In genomic region chr11:108101090-108101775, GRCh38 we compare ENCODE assay signal across 16 cellular contexts. TPM values are rescaled to one million over a fixed set of nuclear protein-coding genes. Genes with fewer than 3 reads are reported as not detected.
DNase-seq lines count a peak whose midpoint lies in the region; ATAC-seq and TF ChIP-seq lines count a peak whose summit lies in the region.
"Had no signal": no experiment of that assay in that cellular context is flagged by ENCODE, and none has a peak within 500 bp of the region (broad histone marks: within the 10 kb centered on the region; RNA-seq: fewer than 3 reads in every experiment).

No MANE protein-coding gene starts in this region.

- WGBS in heart right ventricle, 2 donors = 46 to 74% methylated on average over 1 of the region's 1 CpG

- H3K9me3 ChIP-seq in heart right ventricle (no peaks in the 10 kb centered on the region), neural cell (ENCODE audit: low read length) (no peaks in the 10 kb centered on the region)
- H3K9me3 ChIP-seq: BLaER1, HAP-1 had no signal

- H3F3A ChIP-seq in neural cell (ENCODE audit: insufficient read depth, low read length, poor library complexity, severe bottlenecking) = no peaks in the 10 kb centered on the region

- H3K27me3 ChIP-seq in heart right ventricle = no peaks in the 10 kb centered on the region
- H3K27me3 ChIP-seq in neural cell (ENCODE audit: insufficient read depth, low read depth, low read length) = no peaks in the 10 kb centered on the region
- H3K27me3 ChIP-seq: BLaER1 had no signal

- no peaks in the 10 kb centered on the region for H3K79me2 ChIP-seq in neural cell (replicated peaks; ENCODE audit: insufficient read depth, low read length)

- ATAC-seq in activated CD8-positive, alpha-beta T cell treated with anti-CD3 and anti-CD28 coated beads for 36 hours = no peak
- no peak for ATAC-seq in activated CD8-positive, alpha-beta T cell treated with anti-CD3 and anti-CD28 coated beads, Interleukin-2, amount 10 ng/mL, durations not matched to agents 7 days and 5 days
- peak in 5 of 8 donors; percentile 53 to 74 (median 73) for ATAC-seq in heart right ventricle
- no peak for ATAC-seq in HG02588 (IDR thresholded peaks at IDR 0.05; ENCODE audit: unreplicated experiment)
- ATAC-seq in T-cell (replicated peaks in 1 of 4) = no peak

- POLR2A ChIA-PET in activated CD8-positive, alpha-beta T cell treated with anti-CD3 and anti-CD28 coated beads for 36 hours (lab: Charles Lee) = no interaction called here
- POLR2A ChIA-PET in activated CD8-positive, alpha-beta T cell treated with anti-CD3 and anti-CD28 coated beads, Interleukin-2, amount 10 ng/mL, durations not matched to agents 7 days and 5 days (lab: Charles Lee) = no interaction called here
- POLR2A ChIA-PET in T-cell (lab: Charles Lee) = interaction anchor here in 1 of 2 donors (0.5 to 0.6 kb wide), 3 partner anchors 70 to 617 kb away, joined by 3 to 5 read pairs (median 4); no protein-coding TSS in a partner anchor

- H3K36me3 Mint-ChIP-seq in activated CD8-positive, alpha-beta T cell treated with anti-CD3 and anti-CD28 coated beads for 36 hours (ENCODE audit: low read depth) = peaks cover 16% of the 10 kb centered on the region
- peaks cover 26% of the 10 kb centered on the region for H3K36me3 Mint-ChIP-seq in activated CD8-positive, alpha-beta T cell treated with anti-CD3 and anti-CD28 coated beads, Interleukin-2, amount 10 ng/mL, durations not matched to agents 7 days and 5 days (ENCODE audit: low read depth)
- peaks cover 35% of the 10 kb centered on the region for H3K36me3 Mint-ChIP-seq in T-cell

- H3K36me3 ChIP-seq in heart right ventricle (peaks cover 0 to 100% (median 40%) of the 10 kb centered on the region in 9 donors), neural cell (ENCODE audit: insufficient read depth, low read length) (no peaks in the 10 kb centered on the region)

- H3K4me1 ChIP-seq in heart right ventricle = peaks cover 0 to 10% (median 0%) of the 10 kb centered on the region in 9 donors
- H3K4me1 ChIP-seq: BLaER1, HAP-1 had no signal

- H2AFZ ChIP-seq in neural cell (ENCODE audit: low read depth, low read length) = no peak overlapping the region

- no peaks in the 10 kb centered on the region for H4K20me1 ChIP-seq in neural cell (ENCODE audit: insufficient read depth)
- H4K20me1 ChIP-seq: BLaER1 had no signal

- CTCF ChIA-PET in activated CD8-positive, alpha-beta T cell treated with anti-CD3 and anti-CD28 coated beads for 36 hours (lab: Charles Lee) = no interaction called here
- CTCF ChIA-PET in activated CD8-positive, alpha-beta T cell treated with anti-CD3 and anti-CD28 coated beads, Interleukin-2, amount 10 ng/mL, durations not matched to agents 7 days and 5 days (lab: Charles Lee) = no interaction called here
- CTCF ChIA-PET in T-cell (lab: Charles Lee) = interaction anchor here in 1 of 2 donors (0.6 kb wide), 2 partner anchors 17 to 19 kb away, joined by 3 to 5 read pairs; no protein-coding TSS in a partner anchor

- no peak for TF ChIP-seq CTCF in activated CD8-positive, alpha-beta T cell treated with anti-CD3 and anti-CD28 coated beads for 36 hours (IDR thresholded peaks at IDR 0.05)
- TF ChIP-seq CTCF in heart right ventricle (IDR thresholded peaks at IDR 0.05) (no peak), neural cell (IDR thresholded peaks at IDR 0.05; ENCODE audit: poor library complexity, severe bottlenecking) (no peak)

- no peak for DNase-seq in activated CD8-positive, alpha-beta T cell treated with anti-CD3 and anti-CD28 coated beads for 36 hours
- DNase-seq in activated CD8-positive, alpha-beta T cell treated with anti-CD3 and anti-CD28 coated beads, Interleukin-2, amount 10 ng/mL, durations not matched to agents 7 days and 5 days = no peak
- DNase-seq in NCI-H69 (lab: John Stamatoyannopoulos, UW) = peak; percentile 38
- no peak for DNase-seq in heart right ventricle
- DNase-seq in T-cell = no peak
- no peak for DNase-seq in DMS79 (lab: John Stamatoyannopoulos, UW)
- DNase-seq: DND-41, NCI-H1105, NCI-H1694, NCI-H446 treated with DMSO at 0.1 percent for 48 hours, NCI-H748 treated with DMSO at 0.1 percent for 48 hours had no signal

- no peak overlapping the region for H3K4me3 Mint-ChIP-seq in activated CD8-positive, alpha-beta T cell treated with anti-CD3 and anti-CD28 coated beads for 36 hours
- no peak overlapping the region for H3K4me3 Mint-ChIP-seq in activated CD8-positive, alpha-beta T cell treated with anti-CD3 and anti-CD28 coated beads, Interleukin-2, amount 10 ng/mL, durations not matched to agents 7 days and 5 days
- no peak overlapping the region for H3K4me3 Mint-ChIP-seq in T-cell

- intact Hi-C loops in activated CD8-positive, alpha-beta T cell treated with anti-CD3 and anti-CD28 coated beads for 36 hours (cut with micrococcal nuclease) = no loop called here
- intact Hi-C loops in heart right ventricle (cut with DNase I) = no loop called here

- H3K9me2 ChIP-seq in neural cell (ENCODE audit: insufficient read depth, low read length) = no peaks in the 10 kb centered on the region

- no peaks in the 10 kb centered on the region for H3K4me1 Mint-ChIP-seq in activated CD8-positive, alpha-beta T cell treated with anti-CD3 and anti-CD28 coated beads for 36 hours (ENCODE audit: low read depth)
- no peaks in the 10 kb centered on the region for H3K4me1 Mint-ChIP-seq in activated CD8-positive, alpha-beta T cell treated with anti-CD3 and anti-CD28 coated beads, Interleukin-2, amount 10 ng/mL, durations not matched to agents 7 days and 5 days (ENCODE audit: low read depth)
- no peaks in the 10 kb centered on the region for H3K4me1 Mint-ChIP-seq in T-cell

- no peak overlapping the region for H3K4me2 ChIP-seq in neural cell (ENCODE audit: low read length)
- H3K4me2 ChIP-seq: BLaER1 had no signal

- TF ChIP-seq EP300 in neural cell (conservative IDR thresholded peaks at IDR 0.05; ENCODE audit: poor library complexity, severe bottlenecking) = no peak

- peak overlapping the region in 8 of 10 donors; percentile 6 to 75 (median 40) for H3K27ac ChIP-seq in heart right ventricle
- H3K27ac ChIP-seq in neural cell (ENCODE audit: low read length) = no peak overlapping the region
- H3K27ac ChIP-seq: BLaER1, RWPE1 had no signal

- H3K4me3 ChIP-seq in heart right ventricle (no peak overlapping the region), neural cell (ENCODE audit: low read length) (no peak overlapping the region)
- H3K4me3 ChIP-seq: BLaER1, HAP-1 had no signal

- no peak for TF ChIP-seq RAD21 in neural cell (conservative IDR thresholded peaks at IDR 0.05)

- H3K27me3 Mint-ChIP-seq in activated CD8-positive, alpha-beta T cell treated with anti-CD3 and anti-CD28 coated beads for 36 hours = no peaks in the 10 kb centered on the region
- no peaks in the 10 kb centered on the region for H3K27me3 Mint-ChIP-seq in activated CD8-positive, alpha-beta T cell treated with anti-CD3 and anti-CD28 coated beads, Interleukin-2, amount 10 ng/mL, durations not matched to agents 7 days and 5 days (ENCODE audit: low read depth)
- H3K27me3 Mint-ChIP-seq in T-cell = no peaks in the 10 kb centered on the region

- H3K9me3 Mint-ChIP-seq in activated CD8-positive, alpha-beta T cell treated with anti-CD3 and anti-CD28 coated beads for 36 hours = no peaks in the 10 kb centered on the region
- H3K9me3 Mint-ChIP-seq in activated CD8-positive, alpha-beta T cell treated with anti-CD3 and anti-CD28 coated beads, Interleukin-2, amount 10 ng/mL, durations not matched to agents 7 days and 5 days (ENCODE audit: insufficient read depth) = no peaks in the 10 kb centered on the region
- no peaks in the 10 kb centered on the region for H3K9me3 Mint-ChIP-seq in T-cell

- H3K27ac Mint-ChIP-seq in activated CD8-positive, alpha-beta T cell treated with anti-CD3 and anti-CD28 coated beads for 36 hours = peak overlapping the region; percentile 44
- H3K27ac Mint-ChIP-seq in activated CD8-positive, alpha-beta T cell treated with anti-CD3 and anti-CD28 coated beads, Interleukin-2, amount 10 ng/mL, durations not matched to agents 7 days and 5 days = no peak overlapping the region
- H3K27ac Mint-ChIP-seq in T-cell = peak overlapping the region in 1 of 2 donors; percentile 36

- H3K9ac ChIP-seq in neural cell (ENCODE audit: low read length) = no peak overlapping the region
- H3K9ac ChIP-seq: BLaER1 had no signal

TF ChIP-seq in neural cell, 6 proteins besides CTCF, POLR2A, EP300 and RAD21:
- TF ChIP-seq POLR2AphosphoS5 (IDR thresholded peaks at IDR 0.05) (peak; percentile 73), EZH2 (IDR thresholded peaks at IDR 0.05; ENCODE audit: borderline replicate concordance, insufficient read depth, low read length, poor library complexity, severe bottlenecking) (no peak), TAF1 (IDR thresholded peaks at IDR 0.05; ENCODE audit: low read depth) (no peak), MXI1 (conservative IDR thresholded peaks at IDR 0.05; ENCODE audit: poor library complexity, severe bottlenecking) (no peak)

RNA-seq across cellular contexts. Expression of gene ACAT1, which starts 20.1 kb away (rescaled TPM):
- total RNA-seq in activated CD8-positive, alpha-beta T cell treated with anti-CD3 and anti-CD28 coated beads for 36 hours = 10 to 100 TPM; 78.0 to 81.0 TPM
- 10 to 100 TPM; 55.8 to 63.9 TPM for total RNA-seq in activated CD8-positive, alpha-beta T cell treated with anti-CD3 and anti-CD28 coated beads, Interleukin-2, amount 10 ng/mL, durations not matched to agents 7 days and 5 days
- 100 to 1,000 TPM; 219 to 535 (median 412) TPM for total RNA-seq in heart right ventricle
- polyA plus RNA-seq in heart right ventricle = 100 to 1,000 TPM; 158 to 167 TPM
- 89.0 and 96.9 TPM in 2 replicates for polyA plus RNA-seq in neural cell
- 36.8 and 41.7 TPM in 2 replicates for polyA minus RNA-seq in neural cell
- total RNA-seq in T-cell = 10 to 100 TPM; 19.0 to 29.5 (median 23.0) TPM

Comparison
In these comparisons a context has a peak if more than half of its experiments do, and no peak if none do; other contexts are left out.
1. ATAC-seq: peak in heart right ventricle (5 of 8); none in activated CD8-positive, alpha-beta T cell treated with anti-CD3 and anti-CD28 coated beads for 36 hours (single experiment), activated CD8-positive, alpha-beta T cell treated with anti-CD3 and anti-CD28 coated beads, Interleukin-2, amount 10 ng/mL, durations not matched to agents 7 days and 5 days (single experiment), HG02588 (single experiment) and T-cell (0 of 4).